Comparison of ENCODE assay signal across 28 cellular contexts in the genomic region with DNA sequence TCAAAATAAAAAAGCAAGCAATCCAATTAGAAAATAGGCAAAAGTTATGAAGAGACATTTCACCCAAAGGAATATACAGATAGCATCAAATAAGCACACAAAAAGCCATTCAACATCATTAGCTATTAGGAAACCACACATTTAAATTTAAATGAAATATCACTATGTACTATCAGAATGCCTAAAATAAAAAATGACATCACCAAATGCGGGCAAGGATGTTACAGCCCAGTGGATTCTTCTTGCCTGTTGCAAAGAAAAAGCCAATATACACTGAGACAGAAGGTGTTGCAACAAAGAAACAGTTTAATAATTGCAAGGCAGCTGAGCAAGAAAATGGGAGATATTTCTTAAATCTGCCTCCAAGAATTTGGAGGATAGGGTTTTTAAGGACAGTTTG.
"Had no signal": no experiment of that assay in that cellular context is flagged by ENCODE, and none has a peak within 500 bp of the region (broad histone marks: within the 10 kb centered on the region; RNA-seq: fewer than 3 reads in every experiment).

No MANE protein-coding gene starts in this region.

- H3K4me3 ChIP-seq: left lung, lower lobe of right lung, ovary, right atrium auricular region, skin epidermis, stomach, testis, thyroid gland, transverse colon, upper lobe of right lung had no signal

- H3K4me1 Mint-ChIP-seq: naive thymus-derived CD8-positive, alpha-beta T cell; stimulated activated naive B cell treated with anti-CD40 and anti-IgM and Interleukin-4, amounts not matched to agents 10 μg/mL and 1 μg/mL and 100 μg/mL, for 72 hours had no signal

- H3K9me3 ChIP-seq: left lung, lower lobe of right lung, ovary, right atrium auricular region, stomach, testis, thyroid gland, transverse colon, upper lobe of right lung had no signal

- FAIRE-seq: islet of Langerhans, kidney, urothelium cell line had no signal

- H3K9me3 Mint-ChIP-seq: immature natural killer cell; stimulated activated naive B cell treated with anti-CD40 and anti-IgM and Interleukin-4, amounts not matched to agents 10 μg/mL and 1 μg/mL and 100 μg/mL, for 72 hours had no signal

- H3K27ac ChIP-seq: left lung, lower lobe of right lung, ovary, right atrium auricular region, skin epidermis, stomach, testis, thyroid gland, transverse colon, upper lobe of right lung had no signal

- H3K4me1 ChIP-seq: left lung, lower lobe of right lung, right atrium auricular region, testis, thyroid gland, upper lobe of right lung had no signal

- ATAC-seq: left colon; left lung; lower lobe of right lung; naive thymus-derived CD8-positive, alpha-beta T cell; sciatic nerve; stimulated activated naive B cell treated with anti-CD40 and anti-IgM and Interleukin-4, amounts not matched to agents 10 μg/mL and 1 μg/mL and 100 μg/mL, for 72 hours; stimulated activated naive CD8-positive, alpha-beta T cell treated with anti-CD3 and anti-CD28 coated beads, Interleukin-15, Interleukin-2, amounts not matched to agents 100 U/mL and 50 U/mL, for 24 hours; upper lobe of right lung had no signal

- H3K4me3 Mint-ChIP-seq: immature natural killer cell; naive thymus-derived CD8-positive, alpha-beta T cell; nephron progenitor cell; stimulated activated naive B cell treated with anti-CD40 and anti-IgM and Interleukin-4, amounts not matched to agents 10 μg/mL and 1 μg/mL and 100 μg/mL, for 72 hours had no signal

- H3K36me3 ChIP-seq: left lung, lower lobe of right lung, ovary, right atrium auricular region, stomach, thyroid gland, transverse colon, upper lobe of right lung had no signal

- H3K36me3 Mint-ChIP-seq: immature natural killer cell; naive thymus-derived CD8-positive, alpha-beta T cell; stimulated activated naive B cell treated with anti-CD40 and anti-IgM and Interleukin-4, amounts not matched to agents 10 μg/mL and 1 μg/mL and 100 μg/mL, for 72 hours had no signal

- DNase-seq: hypothalamus; immature natural killer cell; kidney; left colon; left lung; lower lobe of right lung; mammary epithelial cell; mesenchymal stem cell; naive thymus-derived CD8-positive, alpha-beta T cell; nephron progenitor cell; ovary; stimulated activated CD4-positive, alpha-beta T cell treated with anti-CD3 and anti-CD28 coated beads, Interleukin-12 subunit alpha, Interleukin-12 subunit beta, amount 100 ng/mL, for 4 hours; stimulated activated CD4-positive, alpha-beta T cell treated with anti-CD3 and anti-CD28 coated beads, Interleukin-15, amount 100 ng/mL, for 24 hours; stimulated activated CD4-positive, alpha-beta T cell treated with anti-CD3 and anti-CD28 coated beads, Interleukin-2, amount 100 ng/mL, for 24 hours; stimulated activated CD4-positive, alpha-beta T cell treated with anti-CD3 and anti-CD28 coated beads, Interleukin-4, amount 100 ng/mL, for 1 hour; stimulated activated naive B cell treated with anti-CD40 and anti-IgM and Interleukin-4, amounts not matched to agents 10 μg/mL and 1 μg/mL and 100 μg/mL, for 72 hours; stimulated activated naive CD8-positive, alpha-beta T cell treated with anti-CD3 and anti-CD28 coated beads, Interleukin-15, Interleukin-2, amounts not matched to agents 100 U/mL and 50 U/mL, for 24 hours; stomach; thyroid gland; transverse colon; upper lobe of right lung had no signal

- H3K27me3 ChIP-seq: left lung, ovary, right atrium auricular region, stomach, testis, thyroid gland, transverse colon, upper lobe of right lung had no signal

- H3K27me3 Mint-ChIP-seq: naive thymus-derived CD8-positive, alpha-beta T cell; stimulated activated naive B cell treated with anti-CD40 and anti-IgM and Interleukin-4, amounts not matched to agents 10 μg/mL and 1 μg/mL and 100 μg/mL, for 72 hours had no signal

- H3K27ac Mint-ChIP-seq: immature natural killer cell; naive thymus-derived CD8-positive, alpha-beta T cell; nephron progenitor cell; progenitor cell of endocrine pancreas; stimulated activated naive B cell treated with anti-CD40 and anti-IgM and Interleukin-4, amounts not matched to agents 10 μg/mL and 1 μg/mL and 100 μg/mL, for 72 hours had no signal
